ENCODE assay signal across 20 cellular contexts in the genomic region with DNA sequence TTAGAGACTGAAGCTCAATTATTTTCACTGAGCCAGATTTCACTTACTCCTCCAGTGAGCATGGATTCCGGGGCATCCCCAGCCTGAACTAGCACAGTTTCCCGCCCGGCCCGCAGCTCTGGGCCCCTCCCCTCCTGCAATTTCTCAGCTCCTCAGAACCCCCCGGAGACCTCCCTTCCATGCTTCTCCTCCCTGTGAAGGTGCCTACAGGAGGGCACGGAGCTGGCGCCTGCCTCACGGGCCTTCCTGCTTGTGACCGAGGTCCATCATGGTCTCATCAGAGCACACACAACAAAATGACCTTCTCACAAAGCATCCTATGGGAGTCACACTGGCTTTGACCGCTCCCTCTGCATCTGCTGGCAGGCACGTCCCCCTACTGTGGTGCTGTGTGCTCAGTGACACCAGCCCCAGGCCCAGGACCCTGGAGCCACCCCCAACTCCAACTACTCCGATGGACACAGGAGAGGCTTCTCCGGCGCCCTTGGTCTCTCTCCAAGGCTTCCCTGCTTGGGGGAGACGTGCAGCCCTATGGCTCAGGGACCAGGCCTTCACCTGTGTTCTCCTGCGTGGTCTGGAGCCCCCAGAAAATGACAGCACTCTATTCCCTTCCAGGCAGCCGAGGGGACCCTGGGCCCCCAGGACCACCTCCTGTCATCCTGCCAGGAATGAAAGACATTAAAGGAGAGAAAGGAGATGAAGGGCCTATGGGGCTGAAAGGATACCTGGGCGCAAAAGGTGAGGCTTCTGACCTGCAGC.
DNase-seq lines count a peak whose midpoint lies in the region; ATAC-seq and TF ChIP-seq lines count a peak whose summit lies in the region.
"Had no signal": no experiment of that assay in that cellular context is flagged by ENCODE, and none has a peak within 500 bp of the region (broad histone marks: within the 10 kb centered on the region; RNA-seq: fewer than 3 reads in every experiment).

No MANE protein-coding gene starts in this region.

- 92% methylated on average over 18 of the region's 18 CpGs for WGBS in HUES64

- no peak for ATAC-seq in gastrocnemius medialis
- no peak for ATAC-seq in left lung

- H3K27me3 ChIP-seq in HUES64 (ENCODE audit: insufficient read depth, low read length), result no peaks in the 10 kb centered on the region
- no peaks in the 10 kb centered on the region for H3K27me3 ChIP-seq in gastrocnemius medialis
- no peaks in the 10 kb centered on the region for H3K27me3 ChIP-seq in left lung

- H3K9me3 Mint-ChIP-seq in endothelial cell (ENCODE audit: unreplicated experiment) (no peaks in the 10 kb centered on the region), mesothelial cell of epicardium (no peaks in the 10 kb centered on the region)
- H3K9me3 Mint-ChIP-seq: CD4-positive, alpha-beta memory T cell had no signal

- H3K27me3 Mint-ChIP-seq in endothelial cell (ENCODE audit: unreplicated experiment) (peaks cover 22% of the 10 kb centered on the region), mesothelial cell of epicardium (ENCODE audit: low read depth) (no peaks in the 10 kb centered on the region)
- H3K27me3 Mint-ChIP-seq: CD4-positive, alpha-beta memory T cell had no signal

- no peak for TF ChIP-seq CTCF in endothelial cell (IDR thresholded peaks at IDR 0.05; ENCODE audit: unreplicated experiment)
- TF ChIP-seq CTCF in mesothelial cell of epicardium (IDR thresholded peaks at IDR 0.05; ENCODE audit: unreplicated experiment), result no peak
- no peak for TF ChIP-seq CTCF in gastrocnemius medialis (IDR thresholded peaks at IDR 0.05 in 4 of 5, conservative IDR thresholded peaks at IDR 0.05 in 1 of 5)
- TF ChIP-seq CTCF in left lung (IDR thresholded peaks at IDR 0.05), result no peak

- H3K4me1 Mint-ChIP-seq in endothelial cell (ENCODE audit: unreplicated experiment) (peaks cover 4% of the 10 kb centered on the region), mesothelial cell of epicardium (peaks cover 12% of the 10 kb centered on the region)
- H3K4me1 Mint-ChIP-seq: CD4-positive, alpha-beta memory T cell had no signal

- no peak overlapping the region for H3K9ac ChIP-seq in HUES64 (ENCODE audit: low read depth, low read length)

- peak overlapping the region; percentile 95 for H3K27ac ChIP-seq in HUES64 (ENCODE audit: low read depth, low read length)
- no peak overlapping the region for H3K27ac ChIP-seq in gastrocnemius medialis
- no peak overlapping the region for H3K27ac ChIP-seq in left lung
- H3K27ac ChIP-seq: RWPE1, SJSA1 had no signal

- in situ Hi-C loops in gastrocnemius medialis (cut with MboI; ENCODE audit: low sequenced_read_pairs in 4 of 4), result no loop called here

- no peak overlapping the region for H3K27ac Mint-ChIP-seq in endothelial cell (ENCODE audit: unreplicated experiment)
- peak overlapping the region; percentile 13 for H3K27ac Mint-ChIP-seq in mesothelial cell of epicardium
- H3K27ac Mint-ChIP-seq: CD4-positive, alpha-beta memory T cell had no signal

- H3K36me3 ChIP-seq in HUES64 (ENCODE audit: insufficient read depth, low read length), result peaks cover 58% of the 10 kb centered on the region
- H3K36me3 ChIP-seq in gastrocnemius medialis, result peaks cover 0 to 17% of the 10 kb centered on the region in 2 donors
- H3K36me3 ChIP-seq in left lung, result peaks cover 0 to 75% of the 10 kb centered on the region in 2 donors
- H3K36me3 ChIP-seq: BE2C had no signal

- H3K36me3 Mint-ChIP-seq in endothelial cell (ENCODE audit: low read depth, unreplicated experiment), result peaks cover 65% of the 10 kb centered on the region
- H3K36me3 Mint-ChIP-seq in mesothelial cell of epicardium, result peaks cover 25% of the 10 kb centered on the region
- H3K36me3 Mint-ChIP-seq: CD4-positive, alpha-beta memory T cell had no signal

- intact Hi-C loops in gastrocnemius medialis (cut with DNase I; ENCODE audit: low total_unique reads) (loop anchor here (5.0 kb wide), 1 partner anchor 78 kb away; a partner anchor contains a TSS), left lung (cut with DNase I) (no loop called here)

- H3K4me3 Mint-ChIP-seq in endothelial cell (ENCODE audit: unreplicated experiment) (peak overlapping the region; percentile 42), mesothelial cell of epicardium (no peak overlapping the region)
- H3K4me3 Mint-ChIP-seq: CD4-positive, alpha-beta memory T cell had no signal

- TF ChIP-seq POLR2A in gastrocnemius medialis (IDR thresholded peaks at IDR 0.05), result no peak

- no peak overlapping the region for H3K4me3 ChIP-seq in HUES64 (ENCODE audit: low read length)
- H3K4me3 ChIP-seq in gastrocnemius medialis, result no peak overlapping the region
- H3K4me3 ChIP-seq in left lung, result no peak overlapping the region
- H3K4me3 ChIP-seq: SJSA1 had no signal

- H3K4me1 ChIP-seq in HUES64 (ENCODE audit: insufficient read depth, low read length), result peaks cover 25% of the 10 kb centered on the region
- no peaks in the 10 kb centered on the region for H3K4me1 ChIP-seq in gastrocnemius medialis
- H3K4me1 ChIP-seq in left lung, result no peaks in the 10 kb centered on the region
- H3K4me1 ChIP-seq: BE2C had no signal

- DNase-seq in endothelial cell (ENCODE audit: low spot score) (no peak), mesothelial cell of epicardium (ENCODE audit: low spot score in 2 of 2, unreplicated experiment in 2 of 2) (no peak), gastrocnemius medialis (no peak), NAMALWA (ENCODE audit: low spot score) (no peak), left lung (no peak), NCI-H2107 treated with DMSO at 0.1 percent for 48 hours (lab: John Stamatoyannopoulos, UW; ENCODE audit: unreplicated experiment) (no peak)
- DNase-seq: BE2C; CD4-positive, alpha-beta memory T cell; DND-41; GF-D8; HCEC 1CT; MV-4-11; NCI-H1436 treated with DMSO at 0.1 percent for 48 hours; NCI-H2081 treated with DMSO at 0.1 percent for 48 hours; NCI-H226; NCI-H526; OCI-M1 had no signal

- H3K9me3 ChIP-seq in HUES64 (ENCODE audit: insufficient read depth, low read depth, low read length) (no peaks in the 10 kb centered on the region), gastrocnemius medialis (no peaks in the 10 kb centered on the region), left lung (no peaks in the 10 kb centered on the region)
- H3K9me3 ChIP-seq: BE2C, SJSA1 had no signal
